Comparison of ENCODE assay signal across 32 cellular contexts in the genomic region with DNA sequence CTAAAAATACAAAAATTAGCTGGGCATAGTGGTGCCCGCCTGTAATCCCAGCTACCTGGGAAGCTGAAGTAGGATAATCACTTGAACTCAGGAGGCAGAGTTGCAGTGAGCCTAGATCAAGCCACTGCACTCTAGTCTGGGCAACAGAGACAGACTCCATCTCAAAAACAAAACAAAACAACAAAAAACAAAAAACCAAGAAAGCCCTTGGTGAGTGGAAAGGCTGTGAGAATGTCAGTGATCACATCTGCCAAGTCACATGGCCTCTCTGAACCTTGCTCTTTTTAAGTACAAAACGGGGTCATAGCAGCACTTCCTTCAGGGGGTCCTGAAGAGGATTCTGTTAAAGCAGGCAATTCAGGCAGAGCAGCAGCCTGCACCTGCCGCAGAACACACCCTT. TPM values are rescaled to one million over a fixed set of nuclear protein-coding genes. Genes with fewer than 3 reads are reported as not detected.
"Had no signal": no experiment of that assay in that cellular context is flagged by ENCODE, and none has a peak within 500 bp of the region (broad histone marks: within the 10 kb centered on the region; RNA-seq: fewer than 3 reads in every experiment).

No MANE protein-coding gene starts in this region.

- H3K27ac Mint-ChIP-seq: activated B cell treated with CpG ODN at 0.5 μM for 24 hours; activated CD4-positive, alpha-beta memory T cell treated with anti-CD3 and anti-CD28 coated beads, Interleukin-2, amount 10 ng/mL, durations not matched to agents 7 days and 5 days; activated CD8-positive, alpha-beta memory T cell treated with anti-CD3 and anti-CD28 coated beads, Interleukin-2, amount 10 ng/mL, durations not matched to agents 7 days and 5 days; activated CD8-positive, alpha-beta T cell treated with anti-CD3 and anti-CD28 coated beads, Interleukin-2, amount 10 ng/mL, durations not matched to agents 7 days and 5 days; activated naive CD4-positive, alpha-beta T cell treated with anti-CD3 and anti-CD28 coated beads for 36 hours; activated naive CD8-positive, alpha-beta T cell treated with anti-CD3 and anti-CD28 coated beads for 36 hours; activated T-cell treated with anti-CD3 and anti-CD28 coated beads, Interleukin-2, amount 50 U/mL, for 24 hours; activated T-helper 17 cell treated with anti-CD3 and anti-CD28 coated beads, Interleukin-2, amount 50 U/mL, for 72 hours; T-helper 1 cell treated with Interleukin-12 subunit alpha and Interleukin-12 subunit beta and Interleukin-4 antibody, amounts not matched to agents 30 μg/mL and 1 μg/mL, for 36 hours; T-helper 2 cell treated with Interferon-gamma antibody and Interleukin-4, amounts not matched to agents 5 μg/mL and 100 μg/mL, for 36 hours had no signal

- H3K4me1 ChIP-seq: body of pancreas had no signal

- H3K9me3 ChIP-seq: adrenal gland, body of pancreas, breast epithelium had no signal

- H3K27me3 ChIP-seq: adrenal gland, body of pancreas, brain microvascular endothelial cell, breast epithelium had no signal

- H3K27me3 Mint-ChIP-seq: activated B cell treated with CpG ODN at 0.5 μM for 24 hours; activated CD4-positive, alpha-beta memory T cell treated with anti-CD3 and anti-CD28 coated beads, Interleukin-2, amount 10 ng/mL, durations not matched to agents 7 days and 5 days; activated CD4-positive, alpha-beta T cell treated with anti-CD3 and anti-CD28 coated beads, Interleukin-2, amount 10 ng/mL, durations not matched to agents 7 days and 5 days; activated CD8-positive, alpha-beta memory T cell treated with anti-CD3 and anti-CD28 coated beads, Interleukin-2, amount 10 ng/mL, durations not matched to agents 7 days and 5 days; activated naive CD8-positive, alpha-beta T cell treated with anti-CD3 and anti-CD28 coated beads for 36 hours; activated T-cell treated with anti-CD3 and anti-CD28 coated beads, Interleukin-2, amount 50 U/mL, for 24 hours; activated T-helper 17 cell treated with anti-CD3 and anti-CD28 coated beads, Interleukin-2, amount 50 U/mL, for 72 hours had no signal

- DNase-seq: activated B cell treated with CpG ODN at 0.5 μM for 24 hours; activated CD4-positive, CD25-positive, alpha-beta regulatory T cell treated with anti-CD3 and anti-CD28 coated beads, Interleukin-2, amount 50 U/mL, for 72 hours; activated CD8-positive, alpha-beta memory T cell treated with anti-CD3 and anti-CD28 coated beads for 24 hours; activated CD8-positive, alpha-beta memory T cell treated with anti-CD3 and anti-CD28 coated beads, Interleukin-2, amount 10 ng/mL, durations not matched to agents 7 days and 5 days; activated CD8-positive, alpha-beta memory T cell treated with anti-CD3 and anti-CD28 coated beads, Interleukin-2, amount 50 U/mL, for 48 hours; activated effector memory CD4-positive, alpha-beta T cell treated with anti-CD3 and anti-CD28 coated beads, Interleukin-2, amount 50 U/mL, for 16 hours; activated gamma-delta T cell treated with Interleukin-2 at 50 U/mL for 16 hours; activated naive CD4-positive, alpha-beta T cell; activated naive CD4-positive, alpha-beta T cell treated with anti-CD3 and anti-CD28 coated beads, Interleukin-2, amount 50 U/mL, for 16 hours; activated naive CD8-positive, alpha-beta T cell treated with anti-CD3 and anti-CD28 coated beads for 36 hours; activated T-cell treated with anti-CD3 and anti-CD28 coated beads, Interleukin-2, amount 50 U/mL, for 24 hours; activated T-cell treated with anti-CD3 and anti-CD28 coated beads, Interleukin-2, amount 50 U/mL, for 48 hours; central memory CD4-positive, alpha-beta T cell; T-helper 1 cell; T-helper 2 cell; T-helper 9 cell had no signal

- H3K36me3 Mint-ChIP-seq: activated CD8-positive, alpha-beta memory T cell treated with anti-CD3 and anti-CD28 coated beads, Interleukin-2, amount 10 ng/mL, durations not matched to agents 7 days and 5 days; activated naive CD4-positive, alpha-beta T cell treated with anti-CD3 and anti-CD28 coated beads, Interleukin-2, amount 50 U/mL, for 72 hours; activated naive CD8-positive, alpha-beta T cell treated with anti-CD3 and anti-CD28 coated beads for 36 hours had no signal

- H3K4me3 ChIP-seq: adrenal gland, body of pancreas, breast epithelium had no signal

- H3K4me3 Mint-ChIP-seq: activated B cell treated with CpG ODN at 0.5 μM for 24 hours; activated CD4-positive, alpha-beta memory T cell treated with anti-CD3 and anti-CD28 coated beads, Interleukin-2, amount 10 ng/mL, durations not matched to agents 7 days and 5 days; activated CD4-positive, alpha-beta T cell treated with anti-CD3 and anti-CD28 coated beads, Interleukin-2, amount 10 ng/mL, durations not matched to agents 7 days and 5 days; activated CD8-positive, alpha-beta memory T cell treated with anti-CD3 and anti-CD28 coated beads, Interleukin-2, amount 10 ng/mL, durations not matched to agents 7 days and 5 days; activated CD8-positive, alpha-beta T cell treated with anti-CD3 and anti-CD28 coated beads, Interleukin-2, amount 10 ng/mL, durations not matched to agents 7 days and 5 days; activated naive CD4-positive, alpha-beta T cell treated with anti-CD3 and anti-CD28 coated beads for 36 hours; activated naive CD8-positive, alpha-beta T cell treated with anti-CD3 and anti-CD28 coated beads for 36 hours; activated T-cell treated with anti-CD3 and anti-CD28 coated beads, Interleukin-2, amount 50 U/mL, for 24 hours; activated T-helper 17 cell treated with anti-CD3 and anti-CD28 coated beads, Interleukin-2, amount 50 U/mL, for 72 hours; T-helper 1 cell treated with Interleukin-12 subunit alpha and Interleukin-12 subunit beta and Interleukin-4 antibody, amounts not matched to agents 30 μg/mL and 1 μg/mL, for 36 hours; T-helper 2 cell treated with Interferon-gamma antibody and Interleukin-4, amounts not matched to agents 5 μg/mL and 100 μg/mL, for 36 hours had no signal

- H3K27ac ChIP-seq: body of pancreas, brain microvascular endothelial cell, VCaP had no signal

- H3K36me3 ChIP-seq: adrenal gland, brain microvascular endothelial cell, breast epithelium had no signal

- H3K4me1 Mint-ChIP-seq: activated B cell treated with CpG ODN at 0.5 μM for 24 hours; activated CD4-positive, alpha-beta memory T cell treated with anti-CD3 and anti-CD28 coated beads, Interleukin-2, amount 10 ng/mL, durations not matched to agents 7 days and 5 days; activated CD4-positive, alpha-beta T cell treated with anti-CD3 and anti-CD28 coated beads, Interleukin-2, amount 10 ng/mL, durations not matched to agents 7 days and 5 days; activated CD8-positive, alpha-beta memory T cell treated with anti-CD3 and anti-CD28 coated beads, Interleukin-2, amount 10 ng/mL, durations not matched to agents 7 days and 5 days; activated naive CD8-positive, alpha-beta T cell treated with anti-CD3 and anti-CD28 coated beads for 36 hours; activated T-helper 17 cell treated with anti-CD3 and anti-CD28 coated beads, Interleukin-2, amount 50 U/mL, for 72 hours had no signal

- H3K9me3 Mint-ChIP-seq: activated B cell treated with CpG ODN at 0.5 μM for 24 hours; activated CD4-positive, alpha-beta memory T cell treated with anti-CD3 and anti-CD28 coated beads, Interleukin-2, amount 10 ng/mL, durations not matched to agents 7 days and 5 days; activated CD4-positive, alpha-beta T cell treated with anti-CD3 and anti-CD28 coated beads, Interleukin-2, amount 10 ng/mL, durations not matched to agents 7 days and 5 days; activated naive CD4-positive, alpha-beta T cell treated with anti-CD3 and anti-CD28 coated beads for 36 hours; activated naive CD4-positive, alpha-beta T cell treated with anti-CD3 and anti-CD28 coated beads, Interleukin-2, amount 50 U/mL, for 72 hours; activated naive CD8-positive, alpha-beta T cell treated with anti-CD3 and anti-CD28 coated beads for 36 hours; activated T-cell treated with anti-CD3 and anti-CD28 coated beads, Interleukin-2, amount 50 U/mL, for 24 hours; activated T-helper 17 cell treated with anti-CD3 and anti-CD28 coated beads, Interleukin-2, amount 50 U/mL, for 72 hours; T-helper 1 cell treated with Interleukin-12 subunit alpha and Interleukin-12 subunit beta and Interleukin-4 antibody, amounts not matched to agents 30 μg/mL and 1 μg/mL, for 36 hours; T-helper 2 cell treated with Interferon-gamma antibody and Interleukin-4, amounts not matched to agents 5 μg/mL and 100 μg/mL, for 36 hours had no signal

RNA-seq across cellular contexts. Expression of gene PROX2, which starts 37.4 kb away (rescaled TPM):
- total RNA-seq: activated B cell treated with CpG ODN at 0.5 μM for 24 hours; activated CD4-positive, alpha-beta memory T cell treated with anti-CD3 and anti-CD28 coated beads, Interleukin-2, amount 10 ng/mL, durations not matched to agents 7 days and 5 days; activated CD4-positive, alpha-beta T cell treated with anti-CD3 and anti-CD28 coated beads, Interleukin-2, amount 10 ng/mL, durations not matched to agents 7 days and 5 days; adrenal gland; aorta; astrocyte; breast epithelium; cardiac septum had no signal
- polyA plus RNA-seq: aorta had no signal

RNA-seq across cellular contexts. Expression of gene PGF, which starts 42.0 kb away (rescaled TPM):
- total RNA-seq: activated B cell treated with CpG ODN at 0.5 μM for 24 hours had no signal
